1 cellular context compared by ENCODE assay signal in genomic region chr16:13109171-13109570, GRCh38.
TF ChIP-seq lines count a peak whose summit lies in the region.

No MANE protein-coding gene starts in this region.

TF ChIP-seq in H1, 55 proteins besides CTCF, POLR2A, EP300 and RAD21 (continued from another document):
- no peak for TF ChIP-seq CHD7 (IDR thresholded peaks at IDR 0.05; ENCODE audit: insufficient replicate concordance, low read length)
- TF ChIP-seq POLR2AphosphoS5 (IDR thresholded peaks at IDR 0.05; ENCODE audit: low read depth, low read length): no peak
- TF ChIP-seq CEBPB (IDR thresholded peaks at IDR 0.05; ENCODE audit: low read depth, low read length): no peak
- no peak for TF ChIP-seq TEAD4 (IDR thresholded peaks at IDR 0.05; ENCODE audit: low read depth, low read length)
- TF ChIP-seq TCF12 (IDR thresholded peaks at IDR 0.05; ENCODE audit: low read depth, low read length): no peak
- TF ChIP-seq TAF7 (optimal IDR thresholded peaks at IDR 0.05; ENCODE audit: borderline replicate concordance, low read depth, low read length): no peak
- no peak for TF ChIP-seq SIX5 (IDR thresholded peaks at IDR 0.05; ENCODE audit: low read depth, low read length)
- no peak for TF ChIP-seq BRCA1 (IDR thresholded peaks at IDR 0.05; ENCODE audit: low read depth, low read length)
- no peak for TF ChIP-seq POU5F1 (IDR thresholded peaks at IDR 0.05; ENCODE audit: low read depth, low read length)
- no peak for TF ChIP-seq SP2 (IDR thresholded peaks at IDR 0.05; ENCODE audit: low read length)
- no peak for TF ChIP-seq NANOG (IDR thresholded peaks at IDR 0.05; ENCODE audit: insufficient read depth, low read depth, low read length, poor library complexity, severe bottlenecking)
